8 cellular contexts compared by ENCODE assay signal in the genomic region with DNA sequence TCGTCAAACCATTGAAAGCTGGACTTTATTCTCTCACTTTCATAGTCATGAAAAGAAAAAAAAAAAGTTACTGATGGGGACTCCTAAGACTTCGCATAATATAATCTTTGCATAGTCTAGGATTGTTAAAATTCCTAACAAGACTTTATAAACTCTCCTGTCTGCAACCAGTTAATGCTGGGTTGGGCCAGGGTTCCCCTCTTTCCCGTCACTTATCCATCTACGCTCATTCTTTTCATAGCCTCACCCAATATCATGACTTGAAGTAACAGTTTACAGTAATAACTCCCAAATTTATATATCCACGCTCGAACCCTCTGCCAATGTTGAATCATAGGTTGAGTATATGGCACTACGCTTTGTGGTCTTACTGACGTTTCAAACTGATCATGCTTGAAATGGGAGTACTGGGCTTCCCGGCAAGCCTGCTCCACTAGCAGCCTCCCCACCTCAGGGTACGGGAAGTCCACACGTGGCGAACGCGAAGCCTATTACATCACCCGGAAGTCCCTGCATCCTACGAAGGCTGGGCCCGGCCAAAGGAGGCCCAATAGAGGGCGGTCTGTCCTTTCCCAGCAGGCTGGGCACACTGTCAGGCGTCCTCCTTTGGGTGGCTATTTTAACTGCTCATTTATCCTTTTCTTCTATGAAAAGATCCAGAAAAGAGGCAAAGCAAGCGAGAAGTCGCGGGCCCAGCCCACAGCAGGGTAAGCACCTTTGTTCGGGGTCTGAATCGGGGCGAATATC. TPM values are rescaled to one million over a fixed set of nuclear protein-coding genes. Genes with fewer than 3 reads are reported as not detected.
A peak's percentile ranks its signal among the peaks of the same experiment; 100 is the strongest.
DNase-seq lines count a peak whose midpoint lies in the region; ATAC-seq and TF ChIP-seq lines count a peak whose summit lies in the region.

No MANE protein-coding gene starts in this region.

- peak overlapping the region; percentile 98 for H4K91ac ChIP-seq in IMR-90 (ENCODE audit: insufficient read depth, low read depth, low read length)

- peak overlapping the region; percentile 86 to 100 for H4K8ac ChIP-seq in IMR-90 (ENCODE audit: low read depth in 2 of 2, low read length in 2 of 2)

- POLR2A ChIA-PET in IMR-90 (lab: Charles Lee; ENCODE audit: unreplicated experiment) = no interaction called here
- POLR2A ChIA-PET in naive thymus-derived CD4-positive, alpha-beta T cell (lab: Charles Lee) = interaction anchor here (0.8 to 1.0 kb wide), 5 partner anchors 8 to 88 kb away, joined by 3 to 10 read pairs (median 3); partner anchors contain the start of genes ZNF264 and ZNF805

- H3K4me3 Mint-ChIP-seq in naive thymus-derived CD4-positive, alpha-beta T cell = no peak overlapping the region
- H3K4me3 Mint-ChIP-seq in stimulated activated memory B cell treated with anti-CD40 and anti-IgM and Interleukin-4, amounts not matched to agents 10 μg/mL and 1 μg/mL and 100 μg/mL, for 72 hours = peak overlapping the region; percentile 48

- TF ChIP-seq POLR2A in IMR-90 (IDR thresholded peaks at IDR 0.05; ENCODE audit: low read depth, low read length) = peak; percentile 96

- in situ Hi-C loops in IMR-90 (cut with MboI; ENCODE audit: low sequenced_read_pairs) = no loop called here

- peak overlapping the region; percentile 99 for H3K4ac ChIP-seq in IMR-90 (ENCODE audit: low read depth, low read length)

- H4K20me1 ChIP-seq in DND-41 (ENCODE audit: insufficient read depth, low read length) = peaks cover 32% of the 10 kb centered on the region
- H4K20me1 ChIP-seq in IMR-90 (ENCODE audit: insufficient read depth, low read length) = peaks cover 35% of the 10 kb centered on the region

- H3K9me3 ChIP-seq in DND-41 (ENCODE audit: insufficient read depth, low read length, severe bottlenecking) (no peaks in the 10 kb centered on the region), IMR-90 (ENCODE audit: control insufficient read depth, insufficient read depth, low read length) (no peaks in the 10 kb centered on the region)
- H3K9me3 ChIP-seq in naive thymus-derived CD4-positive, alpha-beta T cell (ENCODE audit: control insufficient read depth in 2 of 3, low read length in 3 of 3) = no peaks in the 10 kb centered on the region

- H2BK20ac ChIP-seq in IMR-90 (ENCODE audit: low read depth, low read length) = peak overlapping the region; percentile 87; the same call in 1 of the 2 replicates

- H3K27ac ChIP-seq in DND-41 (ENCODE audit: low read length) (peak overlapping the region; percentile 92), IMR-90 (ENCODE audit: insufficient read depth, low read length) (peak overlapping the region; percentile 93)
- H3K27ac ChIP-seq in naive thymus-derived CD4-positive, alpha-beta T cell (ENCODE audit: low read depth, low read length) = peak overlapping the region; percentile 98

- peak overlapping the region; percentile 98 for H3K56ac ChIP-seq in IMR-90 (ENCODE audit: extremely low read depth, insufficient read depth, low read length)

- intact Hi-C loops in IMR-90 (cut with micrococcal nuclease) = loop anchor here (1.0 to 10.0 kb wide), 2 partner anchors 39 to 175 kb away; partner anchors contain the start of gene ZNF805
- intact Hi-C loops in naive thymus-derived CD4-positive, alpha-beta T cell (cut with micrococcal nuclease) = loop anchor here (1.0 to 5.0 kb wide), 21 partner anchors 39 to 1173 kb away; partner anchors contain the start of genes TRAPPC2B (in 2 of the 2), ZNF264 (in 2 of the 2), ZNF304 (in 2 of the 2) and ZNF543 (in 2 of the 2)

- H2AFZ ChIP-seq in DND-41 (ENCODE audit: low read depth, low read length) (peak overlapping the region; percentile 89), IMR-90 (replicated peaks; ENCODE audit: low read length, poor library complexity) (peak overlapping the region; percentile 97)

- DNase-seq in DND-41 (peak; percentile 91), IMR-90 (peak; percentile 97), OCI-M2 (lab: John Stamatoyannopoulos, UW; ENCODE audit: unreplicated experiment) (peak; percentile 80), activated T-helper 1 cell treated with Interleukin-2 at 50 U/mL for 16 hours (ENCODE audit: low read depth) (peak; percentile 60), fibroblast of peridontal ligament (ENCODE audit: extremely low read depth) (peak; percentile 98)
- DNase-seq in naive thymus-derived CD4-positive, alpha-beta T cell = peak in 6 of 9 donors; percentile 60 to 81 (median 78)

- peak overlapping the region in 2 of 9 donors; percentile 6 to 51 for H3K27ac Mint-ChIP-seq in naive thymus-derived CD4-positive, alpha-beta T cell
- H3K27ac Mint-ChIP-seq in stimulated activated memory B cell treated with anti-CD40 and anti-IgM and Interleukin-4, amounts not matched to agents 10 μg/mL and 1 μg/mL and 100 μg/mL, for 72 hours = no peak overlapping the region

- peak overlapping the region; percentile 91 for H3K18ac ChIP-seq in IMR-90 (ENCODE audit: low read depth, low read length)

- peak overlapping the region; percentile 67 for H3K4me2 ChIP-seq in DND-41 (ENCODE audit: insufficient read depth, low read length)
- H3K4me2 ChIP-seq in IMR-90 (ENCODE audit: low read depth, low read length) = peak overlapping the region; percentile 88

- H3K9ac ChIP-seq in DND-41 (ENCODE audit: low read depth, low read length) (peak overlapping the region; percentile 81), IMR-90 (ENCODE audit: low read depth, low read length) (peak overlapping the region; percentile 94)

- WGBS in IMR-90 (ENCODE audit: extremely low coverage in 2 of 2, insufficient read length in 1 of 2), 2 experiments = 4% methylated on average over 8 of the region's 25 CpGs; no CpG with 5 or more reads in 1 of the 2 experiments

- peak overlapping the region; percentile 85 for H2BK15ac ChIP-seq in IMR-90 (ENCODE audit: low read depth, low read length)

- H3K27me3 ChIP-seq in DND-41 (ENCODE audit: insufficient read depth, low read length, poor library complexity) (no peaks in the 10 kb centered on the region), IMR-90 (ENCODE audit: control insufficient read depth, insufficient read depth, low read length) (no peaks in the 10 kb centered on the region)
- no peaks in the 10 kb centered on the region for H3K27me3 ChIP-seq in naive thymus-derived CD4-positive, alpha-beta T cell (ENCODE audit: control insufficient read depth in 2 of 2, insufficient read depth in 2 of 2, low read length in 2 of 2)

- peaks cover 4 to 47% (median 41%) of the 10 kb centered on the region in 5 donors for H3K36me3 Mint-ChIP-seq in naive thymus-derived CD4-positive, alpha-beta T cell
- peaks cover 19% of the 10 kb centered on the region for H3K36me3 Mint-ChIP-seq in stimulated activated memory B cell treated with anti-CD40 and anti-IgM and Interleukin-4, amounts not matched to agents 10 μg/mL and 1 μg/mL and 100 μg/mL, for 72 hours

- peak overlapping the region; percentile 92 for H2BK120ac ChIP-seq in IMR-90 (ENCODE audit: low read depth, low read length)

- peak overlapping the region; percentile 50 to 86 for H3K4me3 ChIP-seq in DND-41 (ENCODE audit: low read depth in 1 of 2, low read length in 2 of 2)
- peak overlapping the region; percentile 57 for H3K4me3 ChIP-seq in IMR-90 (ENCODE audit: insufficient read depth, low read depth, low read length)
- H3K4me3 ChIP-seq in naive thymus-derived CD4-positive, alpha-beta T cell (ENCODE audit: low read length) = peak overlapping the region; percentile 80

- ATAC-seq in DND-41 (ENCODE audit: insufficient read depth, low read depth) (peak; percentile 84), GM21576 (IDR thresholded peaks at IDR 0.05; ENCODE audit: unreplicated experiment) (peak; percentile 67), IMR-90 (ENCODE audit: low read depth) (peak; percentile 89)
- peak; percentile 85 for ATAC-seq in naive thymus-derived CD4-positive, alpha-beta T cell
- ATAC-seq in stimulated activated memory B cell treated with anti-CD40 and anti-IgM and Interleukin-4, amounts not matched to agents 10 μg/mL and 1 μg/mL and 100 μg/mL, for 72 hours = peak; percentile 86

- H3K4me1 Mint-ChIP-seq in naive thymus-derived CD4-positive, alpha-beta T cell = peaks cover 7 to 33% (median 25%) of the 10 kb centered on the region in 7 donors
- H3K4me1 Mint-ChIP-seq in stimulated activated memory B cell treated with anti-CD40 and anti-IgM and Interleukin-4, amounts not matched to agents 10 μg/mL and 1 μg/mL and 100 μg/mL, for 72 hours = peaks cover 32% of the 10 kb centered on the region

- H2BK5ac ChIP-seq in IMR-90 (ENCODE audit: low read depth, low read length, poor library complexity, severe bottlenecking) = peak overlapping the region; percentile 92

- peak overlapping the region; percentile 95 for H2AK5ac ChIP-seq in IMR-90 (ENCODE audit: low read depth, low read length)

- peak overlapping the region; percentile 90 for H4K5ac ChIP-seq in IMR-90 (ENCODE audit: low read depth, low read length)

- CTCF ChIA-PET in IMR-90 (lab: Yijun Ruan, JAX) = no interaction called here
- CTCF ChIA-PET in naive thymus-derived CD4-positive, alpha-beta T cell (lab: Charles Lee) = no interaction called here

- no peaks in the 10 kb centered on the region for H3K27me3 Mint-ChIP-seq in naive thymus-derived CD4-positive, alpha-beta T cell
- no peaks in the 10 kb centered on the region for H3K27me3 Mint-ChIP-seq in stimulated activated memory B cell treated with anti-CD40 and anti-IgM and Interleukin-4, amounts not matched to agents 10 μg/mL and 1 μg/mL and 100 μg/mL, for 72 hours

- dilution Hi-C loops in IMR-90 (cut with HindIII; ENCODE audit: low sequenced_read_pairs, unreplicated experiment) = no loop called here

- peak overlapping the region; percentile 100 for H3K14ac ChIP-seq in IMR-90 (replicated peaks; ENCODE audit: low read depth, low read length)

- peaks cover 0 to 42% of the 10 kb centered on the region in 2 experiments; a peak in 3 of 4 replicates for H3K79me1 ChIP-seq in IMR-90 (ENCODE audit: low read depth in 1 of 2, low read length in 2 of 2)

- peaks cover 14% of the 10 kb centered on the region for H3K9me1 ChIP-seq in IMR-90 (ENCODE audit: insufficient read depth, low read length)

- TF ChIP-seq CTCF in DND-41 (IDR thresholded peaks at IDR 0.05; ENCODE audit: borderline replicate concordance, extremely low read depth, low read length, poor library complexity, severe bottlenecking) = peak; percentile 55
- TF ChIP-seq CTCF in IMR-90 (conservative IDR thresholded peaks at IDR 0.05; ENCODE audit: low read depth, low read length) = peak; percentile 41

- H3K4me1 ChIP-seq in DND-41 (ENCODE audit: insufficient read depth, low read length) (peaks cover 40% of the 10 kb centered on the region), IMR-90 (ENCODE audit: control insufficient read depth, insufficient read depth, low read length) (peaks cover 5% of the 10 kb centered on the region)
- H3K4me1 ChIP-seq in naive thymus-derived CD4-positive, alpha-beta T cell (ENCODE audit: control insufficient read depth in 2 of 2, insufficient read depth in 2 of 2, low read length in 2 of 2) = peaks cover 18 to 23% of the 10 kb centered on the region in 2 donors

- peaks cover 63% of the 10 kb centered on the region for H3K79me2 ChIP-seq in DND-41 (ENCODE audit: insufficient read depth, low read length)

- peak overlapping the region; percentile 99 for H3K23ac ChIP-seq in IMR-90 (ENCODE audit: low read depth, low read length)

- peaks cover 0 to 19% (median 3%) of the 10 kb centered on the region in 11 donors for H3K9me3 Mint-ChIP-seq in naive thymus-derived CD4-positive, alpha-beta T cell
- H3K9me3 Mint-ChIP-seq in stimulated activated memory B cell treated with anti-CD40 and anti-IgM and Interleukin-4, amounts not matched to agents 10 μg/mL and 1 μg/mL and 100 μg/mL, for 72 hours = no peaks in the 10 kb centered on the region

- peak overlapping the region; percentile 99 for H2AK9ac ChIP-seq in IMR-90 (replicated peaks; ENCODE audit: low read depth, low read length, poor library complexity)

- no peak for TF ChIP-seq RAD21 in IMR-90 (IDR thresholded peaks at IDR 0.05; ENCODE audit: low read length)

- TSS peak; percentile 77 for BruUV-seq in IMR-90 (replicated peaks; lab: Mats Ljungman, UMichigan)

- H3K36me3 ChIP-seq in DND-41 (ENCODE audit: insufficient read depth, low read length) (peaks cover 43% of the 10 kb centered on the region), IMR-90 (ENCODE audit: control insufficient read depth, insufficient read depth, low read length) (peaks cover 14% of the 10 kb centered on the region)
- H3K36me3 ChIP-seq in naive thymus-derived CD4-positive, alpha-beta T cell (ENCODE audit: control insufficient read depth in 2 of 3, insufficient read depth in 3 of 3, low read length in 3 of 3) = peaks cover 0 to 27% (median 4%) of the 10 kb centered on the region in 3 experiments

RNA-seq across cellular contexts. Expression of gene ZNF460, which starts 0.7 kb away (rescaled TPM):
- 41.9 and 55.2 TPM in 2 replicates for total RNA-seq in IMR-90 (2012; rRNA removed)
- polyA plus RNA-seq in IMR-90 (2012; rRNA removed) = 3.2 and 3.6 TPM in 2 replicates
- 0.82 and 1.1 TPM in 2 replicates for polyA plus RNA-seq in IMR-90 (2012; cell fraction: cytosol; rRNA removed)
- 2.3 and 6.0 TPM in 2 replicates for polyA plus RNA-seq in IMR-90 (2012; cell fraction: nucleus; rRNA removed; ENCODE audit: low replicate concordance)
- 10 to 100 TPM; 44.8 to 82.6 (median 71.1) TPM for total RNA-seq in naive thymus-derived CD4-positive, alpha-beta T cell
- 10 to 100 TPM in 1 of 2 donors, 1 to 10 TPM in 1; 8.1 to 10.2 TPM for polyA plus RNA-seq in naive thymus-derived CD4-positive, alpha-beta T cell

RNA-seq across cellular contexts. Expression of gene ZNF805, which starts 39.2 kb away (rescaled TPM):
- 26.1 and 32.3 TPM in 2 replicates for total RNA-seq in IMR-90 (2012; rRNA removed)
- polyA plus RNA-seq in IMR-90 (2012; rRNA removed) = 2.4 and 3.0 TPM in 2 replicates
- polyA plus RNA-seq in IMR-90 (2012; cell fraction: cytosol; rRNA removed) = 0.84 and 1.3 TPM in 2 replicates
- 1.1 and 2.3 TPM in 2 replicates for polyA plus RNA-seq in IMR-90 (2012; cell fraction: nucleus; rRNA removed; ENCODE audit: low replicate concordance)
- total RNA-seq in naive thymus-derived CD4-positive, alpha-beta T cell = 10 to 100 TPM; 12.0 to 26.2 (median 23.7) TPM
- 1 to 10 TPM; 3.9 to 5.0 TPM for polyA plus RNA-seq in naive thymus-derived CD4-positive, alpha-beta T cell

RNA-seq across cellular contexts. Expression of gene ZNF543, which starts 40.7 kb away (rescaled TPM):
- total RNA-seq in IMR-90 (2012; rRNA removed) = 8.3 and 9.0 TPM in 2 replicates
- 0.92 and 1.8 TPM in 2 replicates for polyA plus RNA-seq in IMR-90 (2012; rRNA removed)
- 0.51 and 0.57 TPM in 2 replicates for polyA plus RNA-seq in IMR-90 (2012; cell fraction: cytosol; rRNA removed)
- polyA plus RNA-seq in IMR-90 (2012; cell fraction: nucleus; rRNA removed; ENCODE audit: low replicate concordance) = 0.27 and 0.71 TPM in 2 replicates
- total RNA-seq in naive thymus-derived CD4-positive, alpha-beta T cell = 1 to 10 TPM; 3.6 to 9.0 (median 8.0) TPM
- 1 to 10 TPM; 2.6 to 7.8 TPM for polyA plus RNA-seq in naive thymus-derived CD4-positive, alpha-beta T cell

RNA-seq across cellular contexts. Expression of gene AURKC, which starts 48.8 kb away (rescaled TPM):
- 0.83 and 0.90 TPM in 2 replicates for total RNA-seq in IMR-90 (2012; rRNA removed)
- 0.82 and 1.3 TPM in 2 replicates for polyA plus RNA-seq in IMR-90 (2012; rRNA removed)
- 0.53 and 0.66 TPM in 2 replicates for polyA plus RNA-seq in IMR-90 (2012; cell fraction: cytosol; rRNA removed)
- 1.7 and 2.0 TPM in 2 replicates for polyA plus RNA-seq in IMR-90 (2012; cell fraction: nucleus; rRNA removed; ENCODE audit: low replicate concordance)
- under 1 TPM in 4 of 5 experiments, not detected in 1; 0.43 to 0.88 (median 0.65) TPM for total RNA-seq in naive thymus-derived CD4-positive, alpha-beta T cell
- polyA plus RNA-seq in naive thymus-derived CD4-positive, alpha-beta T cell = not detected

Comparison
In these comparisons a context has a peak if more than half of its experiments do, and no peak if none do; other contexts are left out.
1. Peak in every context shown above with its lines: DNase-seq, ATAC-seq, H3K4me3 ChIP-seq and H3K27ac ChIP-seq.